2 cellular contexts compared by ENCODE assay signal in genomic region chr14:97185186-97185585, GRCh38.
TF ChIP-seq lines count a peak whose summit lies in the region.

No MANE protein-coding gene starts in this region.

TF ChIP-seq in SK-N-SH, 30 proteins besides CTCF, POLR2A, EP300 and RAD21 (continued from another document):
- TF ChIP-seq USF2 (IDR thresholded peaks at IDR 0.05; ENCODE audit: borderline replicate concordance, low read depth, low read length) = no peak
- no peak for TF ChIP-seq JUND (IDR thresholded peaks at IDR 0.05)
- TF ChIP-seq ELF1 (IDR thresholded peaks at IDR 0.05) = no peak
- no peak for TF ChIP-seq ZBTB33 (IDR thresholded peaks at IDR 0.05; ENCODE audit: borderline replicate concordance, low read depth)

TF ChIP-seq in SK-N-SH treated with all-trans-retinoic acid at 6 μM for 48 hours, 23 proteins besides CTCF, POLR2A, EP300 and RAD21 (continued from another document):
- TF ChIP-seq, protein P1, sequence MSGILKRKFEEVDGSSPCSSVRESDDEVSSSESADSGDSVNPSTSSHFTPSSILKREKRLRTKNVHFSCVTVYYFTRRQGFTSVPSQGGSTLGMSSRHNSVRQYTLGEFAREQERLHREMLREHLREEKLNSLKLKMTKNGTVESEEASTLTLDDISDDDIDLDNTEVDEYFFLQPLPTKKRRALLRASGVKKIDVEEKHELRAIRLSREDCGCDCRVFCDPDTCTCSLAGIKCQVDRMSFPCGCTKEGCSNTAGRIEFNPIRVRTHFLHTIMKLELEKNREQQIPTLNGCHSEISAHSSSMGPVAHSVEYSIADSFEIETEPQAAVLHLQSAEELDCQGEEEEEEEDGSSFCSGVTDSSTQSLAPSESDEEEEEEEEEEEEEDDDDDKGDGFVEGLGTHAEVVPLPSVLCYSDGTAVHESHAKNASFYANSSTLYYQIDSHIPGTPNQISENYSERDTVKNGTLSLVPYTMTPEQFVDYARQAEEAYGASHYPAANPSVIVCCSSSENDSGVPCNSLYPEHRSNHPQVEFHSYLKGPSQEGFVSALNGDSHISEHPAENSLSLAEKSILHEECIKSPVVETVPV (CRISPR knock-in tag; IDR thresholded peaks at IDR 0.05) = no peak
- no peak for TF ChIP-seq CSDC2 (CRISPR knock-in tag; IDR thresholded peaks at IDR 0.05)
